26 cellular contexts compared by ENCODE assay signal in the genomic region with DNA sequence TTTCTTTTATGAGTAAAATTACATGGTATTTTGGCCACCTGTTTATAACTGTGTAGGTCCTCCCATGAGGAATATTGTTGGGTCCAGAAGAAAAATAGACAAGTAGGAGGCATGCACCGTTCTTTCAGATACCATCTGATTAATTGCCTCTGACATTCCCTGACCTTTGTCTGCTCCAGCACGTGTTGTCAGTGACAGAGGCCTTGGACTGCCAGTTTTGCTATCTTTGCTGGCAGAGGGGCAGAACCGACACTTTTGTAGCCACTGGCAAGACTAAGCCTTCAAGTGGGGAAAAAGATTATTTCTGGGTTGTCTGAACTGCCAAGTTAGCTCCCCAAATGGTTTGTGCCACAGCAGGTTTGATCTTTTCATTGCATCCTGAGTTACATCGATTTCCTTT.
DNase-seq lines count a peak whose midpoint lies in the region; ATAC-seq, FAIRE-seq and TF ChIP-seq lines count a peak whose summit lies in the region.
"Had no signal": no experiment of that assay in that cellular context is flagged by ENCODE, and none has a peak within 500 bp of the region (broad histone marks: within the 10 kb centered on the region; RNA-seq: fewer than 3 reads in every experiment).

No MANE protein-coding gene starts in this region.

- no peak overlapping the region for H2BK15ac ChIP-seq in H1 (ENCODE audit: low read length)

- H3K14ac ChIP-seq in H1 (ENCODE audit: insufficient read length) = no peak overlapping the region

- no peak overlapping the region for H3K18ac ChIP-seq in H1 (ENCODE audit: extremely low read depth, low read length)

- no peak overlapping the region for H4K5ac ChIP-seq in H1 (ENCODE audit: insufficient read length, low read depth, low read length)

- no peak for TF ChIP-seq EP300 in H1 (IDR thresholded peaks at IDR 0.05; ENCODE audit: borderline replicate concordance in 1 of 2, low read depth in 2 of 2, low read length in 2 of 2)

- peaks cover 0 to 4% (median 1%) of the 10 kb centered on the region in 4 experiments; a peak in 2 of 7 replicates for H3K4me1 ChIP-seq in H1 (replicated peaks in 1 of 4; ENCODE audit: control insufficient read depth in 3 of 4, insufficient read depth in 4 of 4, low read length in 3 of 4)
- H3K4me1 ChIP-seq: breast epithelium, colonic mucosa, upper lobe of left lung had no signal

- H2BK20ac ChIP-seq in H1 (ENCODE audit: low read length) = no peak overlapping the region

- no peak overlapping the region for H3K56ac ChIP-seq in H1 (replicated peaks; ENCODE audit: insufficient read length, low read depth, low read length)

- H3K79me2 ChIP-seq in H1 (ENCODE audit: control insufficient read depth in 1 of 2, insufficient read depth in 2 of 2, low read length in 2 of 2) = no peaks in the 10 kb centered on the region

- no peaks in the 10 kb centered on the region; a peak in 1 of 8 replicates for H3K36me3 ChIP-seq in H1 (ENCODE audit: control insufficient read depth in 2 of 4, insufficient read depth in 4 of 4, low read length in 3 of 4)
- H3K36me3 ChIP-seq: breast epithelium, colonic mucosa, upper lobe of left lung had no signal

- no peaks in the 10 kb centered on the region for H3K27me3 ChIP-seq in H1 (replicated peaks in 1 of 4; ENCODE audit: control insufficient read depth in 3 of 4, extremely low read depth in 1 of 4, insufficient read depth in 3 of 4, low read length in 3 of 4)
- H3K27me3 ChIP-seq: breast epithelium, colonic mucosa, upper lobe of left lung had no signal

- H3K4me2 ChIP-seq in H1 (ENCODE audit: insufficient read depth in 1 of 2, low read depth in 2 of 2, low read length in 2 of 2) = no peak overlapping the region
- H3K4me2 ChIP-seq: PC-9 had no signal

- CTCF ChIA-PET in H1 (lab: Charles Lee; ENCODE audit: partially characterized antibody) = interaction anchor here (1.2 to 1.4 kb wide), 2 partner anchors 14 to 159 kb away, joined by 4 to 5 read pairs; no protein-coding TSS in a partner anchor

- H4K91ac ChIP-seq in H1 (replicated peaks; ENCODE audit: insufficient read length, low read length) = no peak overlapping the region

- H2BK12ac ChIP-seq in H1 (ENCODE audit: low read depth, low read length) = no peak overlapping the region

- DNase-seq in CMK (ENCODE audit: low read depth) = peak; percentile 31
- DNase-seq in NCI-H82 treated with DMSO at 0.1 percent for 48 hours (lab: John Stamatoyannopoulos, UW; ENCODE audit: unreplicated experiment) = peak; percentile 21
- no peak for DNase-seq in H1 (ENCODE audit: low read depth in 1 of 2, low spot score in 2 of 2)
- peak; percentile 72 for DNase-seq in left lobe of liver (ENCODE audit: low spot score)
- no peak for DNase-seq in NCI-H526 treated with DMSO at 0.1 percent for 48 hours (lab: John Stamatoyannopoulos, UW)
- no peak for DNase-seq in NCI-H524 (lab: John Stamatoyannopoulos, UW)
- no peak for DNase-seq in caudate nucleus (lab: John Stamatoyannopoulos, UW)
- DNase-seq in NCI-H1436 (lab: John Stamatoyannopoulos, UW) = no peak
- DNase-seq: activated CD4-positive, alpha-beta T cell treated with anti-CD3 and anti-CD28 coated beads for 1 hour; activated CD8-positive, alpha-beta T cell treated with anti-CD3 and anti-CD28 coated beads for 36 hours; CD8-positive, alpha-beta memory T cell; colonic mucosa; effector CD8-positive, alpha-beta T cell; KBM-7; naive thymus-derived CD4-positive, alpha-beta T cell; NCI-H1105 treated with DMSO at 0.1 percent for 48 hours; NCI-H2081 treated with DMSO at 0.1 percent for 48 hours; NCI-H446 treated with DMSO at 0.1 percent for 48 hours; PC-9; SHP77; stimulated activated CD4-positive, alpha-beta T cell treated with anti-CD3 and anti-CD28 coated beads, Interleukin-2, amount 100 ng/mL, for 48 hours; upper lobe of left lung had no signal

- no peaks in the 10 kb centered on the region for H4K20me1 ChIP-seq in H1 (replicated peaks in 1 of 2; ENCODE audit: control insufficient read depth in 1 of 2, insufficient read depth in 2 of 2, low read length in 2 of 2)

- no peak overlapping the region for H4K8ac ChIP-seq in H1 (ENCODE audit: extremely low read depth, insufficient read depth, low read length)

- no peak overlapping the region for H2BK5ac ChIP-seq in H1 (ENCODE audit: low read depth, low read length)

- H3K79me1 ChIP-seq in H1 (ENCODE audit: low read depth, low read length) = no peaks in the 10 kb centered on the region

- H3K9me3 ChIP-seq in H1 (ENCODE audit: insufficient read depth in 2 of 2, low read depth in 1 of 2, low read length in 1 of 2) = no peaks in the 10 kb centered on the region
- H3K9me3 ChIP-seq: breast epithelium, colonic mucosa, upper lobe of left lung had no signal

- TF ChIP-seq CTCF in H1 (IDR thresholded peaks at IDR 0.05; ENCODE audit: control extremely low read depth in 1 of 3, insufficient read depth in 1 of 3, low read depth in 1 of 3, low read length in 3 of 3) = no peak

- no peak for FAIRE-seq in H1 (lab: Jason Lieb, UNC)
- FAIRE-seq: G401.6 had no signal

- no peak overlapping the region for H2BK120ac ChIP-seq in H1 (replicated peaks; ENCODE audit: low read depth, low read length)

- no peak overlapping the region for H3K4me3 ChIP-seq in H1 (ENCODE audit: extremely low read depth in 1 of 4, insufficient read depth in 2 of 4, low read depth in 3 of 4, low read length in 4 of 4)
- H3K4me3 ChIP-seq: breast epithelium, colonic mucosa, PC-9, upper lobe of left lung had no signal

- H3K23me2 ChIP-seq in H1 (ENCODE audit: low read depth, low read length) = no peaks in the 10 kb centered on the region

- no peak for TF ChIP-seq POLR2A in H1 (IDR thresholded peaks at IDR 0.05; ENCODE audit: control extremely low read depth in 1 of 2, low read depth in 2 of 2, low read length in 2 of 2)

- no peak overlapping the region for H3K23ac ChIP-seq in H1 (ENCODE audit: insufficient read length)

- no peak overlapping the region for H3K9ac ChIP-seq in H1 (replicated peaks in 1 of 4; ENCODE audit: extremely low read depth in 1 of 4, low read depth in 3 of 4, low read length in 3 of 4)

- H3K27ac ChIP-seq in H1 (ENCODE audit: low read depth, low read length) = no peak overlapping the region
- H3K27ac ChIP-seq in caudate nucleus (ENCODE audit: low read depth, low read length) = no peak overlapping the region
- H3K27ac ChIP-seq: breast epithelium, colonic mucosa, PC-9, upper lobe of left lung had no signal

- WGBS in H1 (ENCODE audit: extremely low coverage in 1 of 2, insufficient coverage in 1 of 2, insufficient read length in 1 of 2, insufficient replicate concordance in 2 of 2, low coverage in 1 of 2, low lambda C conversion rate in 2 of 2, missing lambda C conversion rate in 1 of 2), 2 experiments = 68% methylated on average over 4 of the region's 4 CpGs; no CpG with 5 or more reads in 1 of the 2 experiments

- ATAC-seq in left lobe of liver = peak; percentile 98
- ATAC-seq: activated CD8-positive, alpha-beta T cell treated with anti-CD3 and anti-CD28 coated beads for 36 hours; activated T-helper 17 cell treated with anti-CD3 and anti-CD28 coated beads, Interleukin-2, amount 50 U/mL, for 72 hours; HCT116; naive thymus-derived CD4-positive, alpha-beta T cell had no signal

- H2AFZ ChIP-seq in H1 (ENCODE audit: low read length) = no peak overlapping the region
- H2AFZ ChIP-seq: PC-9 had no signal

- no peak overlapping the region for H2AK5ac ChIP-seq in H1 (ENCODE audit: low read depth, low read length)

- POLR2A ChIA-PET in H1 (lab: Charles Lee; ENCODE audit: partially characterized antibody) = no interaction called here

- H3K4ac ChIP-seq in H1 (replicated peaks; ENCODE audit: insufficient read length, low read depth, low read length) = no peak overlapping the region

- TF ChIP-seq RAD21 in H1 (IDR thresholded peaks at IDR 0.05 in 1 of 2, conservative IDR thresholded peaks at IDR 0.05 in 1 of 2; ENCODE audit: low read depth in 2 of 2, low read length in 2 of 2) = no peak

TF ChIP-seq in H1, 55 proteins besides CTCF, POLR2A, EP300 and RAD21:
- TF ChIP-seq, protein P1, sequence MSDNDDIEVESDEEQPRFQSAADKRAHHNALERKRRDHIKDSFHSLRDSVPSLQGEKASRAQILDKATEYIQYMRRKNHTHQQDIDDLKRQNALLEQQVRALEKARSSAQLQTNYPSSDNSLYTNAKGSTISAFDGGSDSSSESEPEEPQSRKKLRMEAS (IDR thresholded peaks at IDR 0.05) = peak; percentile 56
- TF ChIP-seq KDM5A (IDR thresholded peaks at IDR 0.05; ENCODE audit: low read length) = no peak

Comparison
In these comparisons a context has a peak if more than half of its experiments do, and no peak if none do; other contexts are left out.
1. DNase-seq: peak in CMK (single experiment), NCI-H82 treated with DMSO at 0.1 percent for 48 hours (single experiment) and left lobe of liver (single experiment); none in H1 (0 of 2), NCI-H526 treated with DMSO at 0.1 percent for 48 hours (single experiment), NCI-H524 (0 of 2), caudate nucleus (0 of 61) and NCI-H1436 (single experiment).